ENCODE assay signal across 8 cellular contexts in genomic region chr1:151024540-151025146, GRCh38. TPM values are rescaled to one million over a fixed set of nuclear protein-coding genes. Genes with fewer than 3 reads are reported as not detected.
DNase-seq lines count a peak whose midpoint lies in the region; ATAC-seq and TF ChIP-seq lines count a peak whose summit lies in the region.

No MANE protein-coding gene starts in this region.

- ATAC-seq in activated naive CD8-positive, alpha-beta T cell treated with anti-CD3 and anti-CD28 coated beads, Interleukin-2, amount 50 U/mL, for 24 hours, result peak; percentile 99
- no peak for ATAC-seq in HG03280 (IDR thresholded peaks at IDR 0.05; ENCODE audit: unreplicated experiment)

- H3K9me3 Mint-ChIP-seq in activated naive CD8-positive, alpha-beta T cell treated with anti-CD3 and anti-CD28 coated beads, Interleukin-2, amount 50 U/mL, for 24 hours, result no peaks in the 10 kb centered on the region

- no peaks in the 10 kb centered on the region for H3K27me3 ChIP-seq in left ventricle myocardium inferior (ENCODE audit: low read depth)
- H3K27me3 ChIP-seq in rectal smooth muscle tissue (ENCODE audit: control insufficient read depth, insufficient read depth, low read length), result no peaks in the 10 kb centered on the region

- peak; percentile 78 for TF ChIP-seq CTCF in left ventricle myocardium inferior (IDR thresholded peaks at IDR 0.05; ENCODE audit: borderline replicate concordance)

- DNase-seq in GF-D8 (lab: John Stamatoyannopoulos, UW), result peak; percentile 45
- peak; percentile 88 for DNase-seq in NAMALWA (ENCODE audit: low spot score)
- DNase-seq in T follicular helper cell (ENCODE audit: low read depth), result peak; percentile 79
- DNase-seq in activated naive CD8-positive, alpha-beta T cell treated with anti-CD3 and anti-CD28 coated beads, Interleukin-2, amount 50 U/mL, for 24 hours, result peak; percentile 86
- DNase-seq in left ventricle myocardium inferior, result peak; percentile 78
- no peak for DNase-seq in KG1 (lab: John Stamatoyannopoulos, UW)

- no peak overlapping the region for H3K9ac ChIP-seq in rectal smooth muscle tissue (ENCODE audit: low read length)

- no peaks in the 10 kb centered on the region for H3K9me3 ChIP-seq in left ventricle myocardium inferior (replicated peaks)

- peaks cover 25% of the 10 kb centered on the region for H3K4me1 ChIP-seq in left ventricle myocardium inferior
- H3K4me1 ChIP-seq in rectal smooth muscle tissue (ENCODE audit: control insufficient read depth, insufficient read depth, low read length), result peaks cover 3% of the 10 kb centered on the region

- H3K27me3 Mint-ChIP-seq in activated naive CD8-positive, alpha-beta T cell treated with anti-CD3 and anti-CD28 coated beads, Interleukin-2, amount 50 U/mL, for 24 hours, result no peaks in the 10 kb centered on the region

- H3K27ac ChIP-seq in left ventricle myocardium inferior (replicated peaks), result peak overlapping the region; percentile 85
- peak overlapping the region; percentile 15 for H3K27ac ChIP-seq in rectal smooth muscle tissue (ENCODE audit: low read depth, low read length)

- H3K4me1 Mint-ChIP-seq in activated naive CD8-positive, alpha-beta T cell treated with anti-CD3 and anti-CD28 coated beads, Interleukin-2, amount 50 U/mL, for 24 hours, result peaks cover 5% of the 10 kb centered on the region

- H3K36me3 ChIP-seq in left ventricle myocardium inferior, result peaks cover 47% of the 10 kb centered on the region
- H3K36me3 ChIP-seq in rectal smooth muscle tissue (ENCODE audit: control insufficient read depth, insufficient read depth, low read length), result peaks cover 7% of the 10 kb centered on the region

- H3K4me3 Mint-ChIP-seq in activated naive CD8-positive, alpha-beta T cell treated with anti-CD3 and anti-CD28 coated beads, Interleukin-2, amount 50 U/mL, for 24 hours, result no peak overlapping the region

- no peak overlapping the region for H3K27ac Mint-ChIP-seq in activated naive CD8-positive, alpha-beta T cell treated with anti-CD3 and anti-CD28 coated beads, Interleukin-2, amount 50 U/mL, for 24 hours

- H3K36me3 Mint-ChIP-seq in activated naive CD8-positive, alpha-beta T cell treated with anti-CD3 and anti-CD28 coated beads, Interleukin-2, amount 50 U/mL, for 24 hours (ENCODE audit: low read depth), result peaks cover 15% of the 10 kb centered on the region

- H3K4me3 ChIP-seq in left ventricle myocardium inferior (no peak overlapping the region), rectal smooth muscle tissue (ENCODE audit: low read length) (no peak overlapping the region)

- intact Hi-C loops in left ventricle myocardium inferior (cut with micrococcal nuclease), result no loop called here

RNA-seq across cellular contexts. Expression of gene BNIPL, which starts 11.7 kb away (rescaled TPM):
- total RNA-seq in left ventricle myocardium inferior, result 0.47 TPM

RNA-seq across cellular contexts. Expression of gene PRUNE1, which starts 16.4 kb away (rescaled TPM):
- 42.8 TPM for total RNA-seq in left ventricle myocardium inferior

RNA-seq across cellular contexts. Expression of gene MINDY1, which starts 17.9 kb away (rescaled TPM):
- total RNA-seq in left ventricle myocardium inferior, result 44.3 TPM

RNA-seq across cellular contexts. Expression of gene C1orf56, which starts 22.9 kb away (rescaled TPM):
- 7.1 TPM for total RNA-seq in left ventricle myocardium inferior

RNA-seq across cellular contexts. Expression of gene CDC42SE1, which starts 34.8 kb away (rescaled TPM):
- 24.8 TPM for total RNA-seq in left ventricle myocardium inferior
